ENCODE assay signal across 10 cellular contexts in genomic region chr3:176650478-176650877, GRCh38.
DNase-seq lines count a peak whose midpoint lies in the region; ATAC-seq and TF ChIP-seq lines count a peak whose summit lies in the region.
"Had no signal": no experiment of that assay in that cellular context is flagged by ENCODE, and none has a peak within 500 bp of the region (broad histone marks: within the 10 kb centered on the region; RNA-seq: fewer than 3 reads in every experiment).

No MANE protein-coding gene starts in this region.

- no peaks in the 10 kb centered on the region for H3K36me3 ChIP-seq in A673 (ENCODE audit: insufficient read depth, low read length, poor library complexity, severe bottlenecking)

- H3K4me1 ChIP-seq in A673 (ENCODE audit: insufficient read depth, low read length, poor library complexity, severe bottlenecking), result no peaks in the 10 kb centered on the region

- TF ChIP-seq CTCF in A673 (conservative IDR thresholded peaks at IDR 0.05; ENCODE audit: low read depth, low read length) (peak; percentile 42; the same call in 1 of the 2 replicates), NB4 (IDR thresholded peaks at IDR 0.05; ENCODE audit: low read depth, low read length) (no peak), epithelial cell of proximal tubule (conservative IDR thresholded peaks at IDR 0.05; ENCODE audit: low read depth, low read length) (peak; percentile 15)

- no peaks in the 10 kb centered on the region for H3K9me3 ChIP-seq in A673 (ENCODE audit: low read depth, low read length, poor library complexity, severe bottlenecking)

- CTCF ChIA-PET in A673 (lab: Charles Lee), result interaction anchor here (0.6 kb wide), 1 partner anchor 123 kb away, joined by 12 read pairs; no protein-coding TSS in a partner anchor

- no peak overlapping the region for H3K27ac ChIP-seq in A673 (ENCODE audit: low read depth, low read length, poor library complexity, severe bottlenecking)

- ATAC-seq in GM18861 (IDR thresholded peaks at IDR 0.05; ENCODE audit: unreplicated experiment) (peak; percentile 47), GM18519 (IDR thresholded peaks at IDR 0.05; ENCODE audit: low FRiP score, unreplicated experiment) (no peak), HG03432 (IDR thresholded peaks at IDR 0.05; ENCODE audit: unreplicated experiment) (no peak)

- TF ChIP-seq POLR2A in NB4 (IDR thresholded peaks at IDR 0.05; ENCODE audit: extremely low read depth, insufficient read length), result no peak

- DNase-seq in A673 (ENCODE audit: low spot score), result no peak
- peak; percentile 11 for DNase-seq in NB4 (ENCODE audit: low read depth)
- DNase-seq in epithelial cell of proximal tubule (ENCODE audit: low read depth), result no peak
- DNase-seq in NCI-H526 treated with DMSO at 0.1 percent for 48 hours (lab: John Stamatoyannopoulos, UW), result no peak
- no peak for DNase-seq in SHP77 (lab: John Stamatoyannopoulos, UW)
- DNase-seq: activated CD8-positive, alpha-beta memory T cell treated with anti-CD3 and anti-CD28 coated beads, Interleukin-2, amount 50 U/mL, for 48 hours; stimulated activated naive CD4-positive, alpha-beta T cell had no signal

- intact Hi-C loops in A673 (cut with micrococcal nuclease; ENCODE audit: unreplicated experiment), result no loop called here

- BruUV-seq in A673 (replicated peaks; lab: Mats Ljungman, UMichigan), result no TSS peak

- no peaks in the 10 kb centered on the region for H3K27me3 ChIP-seq in A673 (replicated peaks; ENCODE audit: insufficient read depth, low read depth, low read length, poor library complexity)

- H3K4me3 ChIP-seq in A673 (ENCODE audit: low read depth, low read length, poor library complexity, severe bottlenecking), result no peak overlapping the region
- no peak overlapping the region for H3K4me3 ChIP-seq in NB4 (ENCODE audit: low read depth, low read length)
- no peak overlapping the region for H3K4me3 ChIP-seq in epithelial cell of proximal tubule (ENCODE audit: low read depth, low read length)

- POLR2A ChIA-PET in A673 (lab: Charles Lee; ENCODE audit: low non-redundant PET), result no interaction called here
